ENCODE assay signal across 17 cellular contexts in the genomic region with DNA sequence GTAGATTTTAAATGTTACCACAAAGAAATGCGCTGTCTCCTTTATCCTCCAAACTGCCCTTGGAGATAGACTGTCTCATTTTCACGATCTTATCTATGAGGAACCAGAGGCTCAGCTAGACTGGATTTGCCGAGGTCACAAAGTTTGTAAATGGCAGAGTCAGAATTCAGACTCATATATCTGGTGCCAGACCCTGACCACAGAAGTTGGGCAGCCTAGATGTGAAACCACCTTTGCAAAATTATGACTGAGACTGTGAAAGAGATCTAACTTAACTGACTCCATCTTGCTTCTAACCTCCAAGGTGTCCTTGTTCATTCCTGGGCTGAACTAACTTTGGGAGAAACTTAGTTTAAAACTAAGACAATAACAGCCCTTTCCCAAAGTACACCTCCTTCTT. TPM values are rescaled to one million over a fixed set of nuclear protein-coding genes. Genes with fewer than 3 reads are reported as not detected.
A peak's percentile ranks its signal among the peaks of the same experiment; 100 is the strongest.
DNase-seq lines count a peak whose midpoint lies in the region; ATAC-seq and TF ChIP-seq lines count a peak whose summit lies in the region.
"Had no signal": no experiment of that assay in that cellular context is flagged by ENCODE, and none has a peak within 500 bp of the region (broad histone marks: within the 10 kb centered on the region; RNA-seq: fewer than 3 reads in every experiment).

No MANE protein-coding gene starts in this region.

- peak; percentile 71 for DNase-seq in CMK (ENCODE audit: low read depth)
- no peak for DNase-seq in OCI-LY7 (ENCODE audit: low spot score)
- DNase-seq in effector memory CD8-positive, alpha-beta T cell: no peak
- no peak for DNase-seq in A172 (ENCODE audit: low spot score)
- DNase-seq in left cardiac atrium: no peak
- DNase-seq: BE2C, cortex of kidney, GOT3, mammary epithelial cell, MG63, T-helper 9 cell had no signal

- no peaks in the 10 kb centered on the region for H3K9me3 Mint-ChIP-seq in effector memory CD8-positive, alpha-beta T cell

- TSS peak; percentile 20 for BruUV-seq in OCI-LY7 (replicated peaks; lab: Mats Ljungman, UMichigan)

- H3K27ac ChIP-seq in OCI-LY7 (ENCODE audit: low read depth, low read length, poor library complexity, severe bottlenecking): peak overlapping the region; percentile 7
- H3K27ac ChIP-seq: right atrium auricular region, thoracic aorta had no signal

- CTCF ChIA-PET in OCI-LY7 (lab: Charles Lee; ENCODE audit: unreplicated experiment): no interaction called here

- peaks cover 35% of the 10 kb centered on the region; the same call in 1 of the 2 replicates for H3K79me2 ChIP-seq in OCI-LY7 (ENCODE audit: insufficient read depth, low read depth, low read length)

- peaks cover 13% of the 10 kb centered on the region for H3K36me3 Mint-ChIP-seq in effector memory CD8-positive, alpha-beta T cell (ENCODE audit: insufficient read depth)

- ATAC-seq in HG02610 (IDR thresholded peaks at IDR 0.05; ENCODE audit: unreplicated experiment): peak; percentile 43
- ATAC-seq in effector memory CD8-positive, alpha-beta T cell (replicated peaks): peak; percentile 12
- ATAC-seq in left cardiac atrium: no peak
- ATAC-seq in HG02870 (IDR thresholded peaks at IDR 0.05; ENCODE audit: unreplicated experiment): no peak
- no peak for ATAC-seq in GM21717 (IDR thresholded peaks at IDR 0.05; ENCODE audit: unreplicated experiment)

- H3K27ac Mint-ChIP-seq in effector memory CD8-positive, alpha-beta T cell: peak overlapping the region in 1 of 2 donors; percentile 78

- H3K36me3 ChIP-seq in OCI-LY7 (ENCODE audit: insufficient read depth, low read length): peaks cover 49% of the 10 kb centered on the region
- H3K36me3 ChIP-seq: BE2C, MG63, right atrium auricular region, thoracic aorta had no signal

- no peak for TF ChIP-seq CTCF in OCI-LY7 (conservative IDR thresholded peaks at IDR 0.05; ENCODE audit: low read length)

- intact Hi-C loops in OCI-LY7 (cut with micrococcal nuclease; ENCODE audit: unreplicated experiment) (no loop called here), left cardiac atrium (cut with DNase I) (no loop called here)

- no peaks in the 10 kb centered on the region for H4K20me1 ChIP-seq in OCI-LY7 (ENCODE audit: insufficient read depth, low read length)

- POLR2A ChIA-PET in OCI-LY7 (lab: Charles Lee): no interaction called here

- H2AFZ ChIP-seq in OCI-LY7 (ENCODE audit: low read length): no peak overlapping the region

- H3K4me3 ChIP-seq in OCI-LY7 (ENCODE audit: low read depth, low read length, poor library complexity, severe bottlenecking): no peak overlapping the region
- H3K4me3 ChIP-seq: MG63, right atrium auricular region, thoracic aorta had no signal

- H3K4me2 ChIP-seq in OCI-LY7 (ENCODE audit: low read length): peak overlapping the region; percentile 13; the same call in 1 of the 2 replicates

- H3K27me3 Mint-ChIP-seq in effector memory CD8-positive, alpha-beta T cell: peaks cover 0 to 31% of the 10 kb centered on the region in 2 donors

- H3K9me3 ChIP-seq in OCI-LY7 (ENCODE audit: low read length): no peaks in the 10 kb centered on the region
- H3K9me3 ChIP-seq: BE2C, MG63, right atrium auricular region, thoracic aorta had no signal

- peaks cover 11 to 29% of the 10 kb centered on the region in 2 donors for H3K4me1 Mint-ChIP-seq in effector memory CD8-positive, alpha-beta T cell (ENCODE audit: low read depth in 2 of 2)

- peak overlapping the region in 1 of 2 donors; percentile 52 for H3K4me3 Mint-ChIP-seq in effector memory CD8-positive, alpha-beta T cell

- peaks cover 30% of the 10 kb centered on the region for H3K4me1 ChIP-seq in OCI-LY7 (ENCODE audit: insufficient read depth, low read length, poor library complexity, severe bottlenecking)
- H3K4me1 ChIP-seq: BE2C had no signal

- no peaks in the 10 kb centered on the region for H3K9me2 ChIP-seq in OCI-LY7 (ENCODE audit: insufficient read depth, low read length)

RNA-seq across cellular contexts. Expression of a gene that starts 14.1 kb away (rescaled TPM):
- 11.2 and 14.1 TPM in 2 replicates for total RNA-seq in OCI-LY7 (2014; rRNA removed; shearing (Covaris generic))
- total RNA-seq in OCI-LY7 (2022) (13.2 and 17.0 TPM in 2 replicates), left cardiac atrium (not detected)
- not detected in 2 replicates for total RNA-seq in A172 (2014; rRNA removed; shearing (Covaris generic))
- total RNA-seq: epithelial cell of proximal tubule, mammary epithelial cell had no signal

RNA-seq across cellular contexts. Expression of a gene that starts 31.0 kb away (rescaled TPM):
- 9.1 and 9.3 TPM in 2 replicates for total RNA-seq in OCI-LY7 (2014; rRNA removed; shearing (Covaris generic))
- 9.3 and 9.9 TPM in 2 replicates for total RNA-seq in OCI-LY7 (2022)
- total RNA-seq in A172 (2014; rRNA removed; shearing (Covaris generic)): 19.6 and 22.9 TPM in 2 replicates
- 10 to 100 TPM; 17.0 to 19.9 TPM for total RNA-seq in left cardiac atrium

Comparison
In these comparisons a context has a peak if more than half of its experiments do, and no peak if none do; other contexts are left out.
1. ATAC-seq: peak in HG02610 (single experiment) and effector memory CD8-positive, alpha-beta T cell (single experiment); none in left cardiac atrium (0 of 2), HG02870 (single experiment) and GM21717 (single experiment).
2. RNA of a gene that starts 14.1 kb away (total RNA-seq): 11.2 to 17.0 TPM in OCI-LY7; not detected in left cardiac atrium and not detected in A172; every median in the first group is over 10 times any median in the second.